Comparison of ENCODE assay signal across 8 cellular contexts in the genomic region with DNA sequence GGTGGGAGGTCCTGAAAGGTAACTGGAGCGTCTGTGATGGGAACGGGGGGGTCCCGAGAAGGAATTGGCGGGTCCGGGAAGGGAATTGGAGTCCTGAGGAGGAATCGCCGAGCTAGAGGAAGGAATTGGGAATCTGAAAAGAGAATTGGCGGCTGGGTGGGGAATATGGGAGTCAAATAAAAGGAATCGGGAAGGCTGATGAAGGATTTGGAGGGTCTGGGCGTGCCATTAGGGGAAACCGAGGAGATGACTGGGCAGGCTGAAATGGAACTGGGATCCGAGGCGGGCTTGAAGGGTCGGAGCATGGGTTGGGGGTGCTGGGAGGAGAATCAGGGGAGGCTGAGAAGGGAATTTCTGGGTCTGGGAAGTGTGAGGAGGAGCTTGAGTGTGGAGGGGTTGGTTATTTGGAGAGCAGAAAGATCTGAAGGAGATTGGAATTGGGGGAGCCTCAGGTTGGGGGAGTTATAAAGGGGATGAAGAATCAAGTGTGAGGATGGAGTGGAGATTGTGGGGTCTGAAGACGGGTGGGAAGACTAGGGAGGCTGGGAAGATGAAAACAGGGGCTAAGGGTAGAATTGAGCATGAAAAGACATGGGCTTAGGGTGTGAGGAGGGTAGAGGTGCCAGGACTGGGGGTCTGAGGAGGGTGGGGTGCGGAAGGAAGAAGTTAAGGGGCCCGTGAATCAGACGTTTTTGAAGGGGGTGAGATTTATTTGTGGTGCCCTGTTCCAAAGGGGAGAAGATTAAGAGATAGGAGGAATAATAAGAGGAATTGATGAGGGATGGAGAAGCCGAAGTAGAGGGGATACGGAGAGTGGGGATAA. TPM values are rescaled to one million over a fixed set of nuclear protein-coding genes. Genes with fewer than 3 reads are reported as not detected.
DNase-seq lines count a peak whose midpoint lies in the region; ATAC-seq and TF ChIP-seq lines count a peak whose summit lies in the region.

No MANE protein-coding gene starts in this region.

- peaks cover 56% of the 10 kb centered on the region for H4K20me1 ChIP-seq in BLaER1

- no peaks in the 10 kb centered on the region for H3K9me3 Mint-ChIP-seq in naive thymus-derived CD4-positive, alpha-beta T cell

- H3K4me1 Mint-ChIP-seq in naive thymus-derived CD4-positive, alpha-beta T cell = peaks cover 20 to 51% (median 33%) of the 10 kb centered on the region in 7 donors

- H3K36me3 ChIP-seq in BLaER1 = peaks cover 7% of the 10 kb centered on the region; the same call in 1 of the 2 replicates
- H3K36me3 ChIP-seq in MG63 = peaks cover 42% of the 10 kb centered on the region
- peaks cover 0 to 4% (median 0%) of the 10 kb centered on the region in 3 experiments for H3K36me3 ChIP-seq in naive thymus-derived CD4-positive, alpha-beta T cell (ENCODE audit: control insufficient read depth in 2 of 3, insufficient read depth in 3 of 3, low read length in 3 of 3)

- peaks cover 0 to 15% (median 0%) of the 10 kb centered on the region in 5 donors for H3K36me3 Mint-ChIP-seq in naive thymus-derived CD4-positive, alpha-beta T cell

- no peak for DNase-seq in MG63
- no peak for DNase-seq in choroid plexus epithelial cell (ENCODE audit: low read depth)
- DNase-seq in naive thymus-derived CD4-positive, alpha-beta T cell = no peak
- no peak for DNase-seq in COR-L47 (lab: John Stamatoyannopoulos, UW)
- no peak for DNase-seq in GM19238 (ENCODE audit: insufficient read length, low spot score)

- CTCF ChIA-PET in naive thymus-derived CD4-positive, alpha-beta T cell (lab: Charles Lee) = interaction anchor here (0.6 to 2.5 kb wide), 3 partner anchors 11 to 274 kb away, joined by 3 to 17 read pairs (median 3); a partner anchor contains a TSS

- H3K27me3 ChIP-seq in BLaER1 = no peaks in the 10 kb centered on the region
- no peaks in the 10 kb centered on the region for H3K27me3 ChIP-seq in MG63
- H3K27me3 ChIP-seq in naive thymus-derived CD4-positive, alpha-beta T cell (ENCODE audit: control insufficient read depth in 2 of 2, insufficient read depth in 2 of 2, low read length in 2 of 2) = peaks cover 0 to 17% of the 10 kb centered on the region in 2 donors

- TF ChIP-seq CTCF in choroid plexus epithelial cell (conservative IDR thresholded peaks at IDR 0.05; ENCODE audit: low read depth, low read length) = no peak

- H3K27ac ChIP-seq in BLaER1 = peak overlapping the region; percentile 85
- H3K27ac ChIP-seq in naive thymus-derived CD4-positive, alpha-beta T cell (ENCODE audit: low read depth, low read length) = peak overlapping the region; percentile 69

- H3K27me3 Mint-ChIP-seq in naive thymus-derived CD4-positive, alpha-beta T cell = peaks cover 0 to 36% (median 22%) of the 10 kb centered on the region in 5 donors

- H3K4me1 ChIP-seq in BLaER1 = peaks cover 49% of the 10 kb centered on the region
- H3K4me1 ChIP-seq in naive thymus-derived CD4-positive, alpha-beta T cell (ENCODE audit: control insufficient read depth in 2 of 2, insufficient read depth in 2 of 2, low read length in 2 of 2) = peaks cover 20 to 27% of the 10 kb centered on the region in 2 donors

- H3K9ac ChIP-seq in BLaER1 = peak overlapping the region; percentile 95

- H3K27ac Mint-ChIP-seq in naive thymus-derived CD4-positive, alpha-beta T cell = peak overlapping the region in 8 of 9 donors; percentile 11 to 86 (median 70)

- peak overlapping the region; percentile 98 for H3K4me2 ChIP-seq in BLaER1

- H3K9me3 ChIP-seq in BLaER1 (no peaks in the 10 kb centered on the region), MG63 (no peaks in the 10 kb centered on the region)
- H3K9me3 ChIP-seq in naive thymus-derived CD4-positive, alpha-beta T cell (ENCODE audit: control insufficient read depth in 2 of 3, low read length in 3 of 3) = no peaks in the 10 kb centered on the region

- no peak for ATAC-seq in naive thymus-derived CD4-positive, alpha-beta T cell
- no peak for ATAC-seq in HG03280 (IDR thresholded peaks at IDR 0.05; ENCODE audit: unreplicated experiment)
- ATAC-seq in GM18909 (IDR thresholded peaks at IDR 0.05; ENCODE audit: poor library complexity, unreplicated experiment) = no peak

- POLR2A ChIA-PET in naive thymus-derived CD4-positive, alpha-beta T cell (lab: Charles Lee) = interaction anchor here (0.6 to 2.8 kb wide), 8 partner anchors 8 to 283 kb away, joined by 3 to 18 read pairs (median 4); a partner anchor contains a TSS

- H3K4me3 Mint-ChIP-seq in naive thymus-derived CD4-positive, alpha-beta T cell = peak overlapping the region; percentile 74 to 99 (median 89)

- intact Hi-C loops in naive thymus-derived CD4-positive, alpha-beta T cell (cut with micrococcal nuclease) = loop anchor here (1.0 to 5.0 kb wide), 13 partner anchors 7 to 384 kb away; a partner anchor contains a TSS

- peak overlapping the region; percentile 95 for H3K4me3 ChIP-seq in BLaER1
- H3K4me3 ChIP-seq in MG63 = peak overlapping the region; percentile 99
- peak overlapping the region; percentile 98 for H3K4me3 ChIP-seq in choroid plexus epithelial cell (ENCODE audit: low read depth, low read length)
- H3K4me3 ChIP-seq in naive thymus-derived CD4-positive, alpha-beta T cell (ENCODE audit: low read length) = peak overlapping the region; percentile 85

RNA-seq across cellular contexts. Expression of a gene that starts 0.7 kb away (rescaled TPM):
- 476 and 621 TPM in 2 replicates for total RNA-seq in MG63 (2014; rRNA removed; shearing (Covaris generic); ENCODE audit: low replicate concordance)
- total RNA-seq in naive thymus-derived CD4-positive, alpha-beta T cell = 100 to 1,000 TPM in 2 of 5 experiments, 10 to 100 TPM in 3; 49.2 to 355 (median 54.4) TPM
- polyA plus RNA-seq in naive thymus-derived CD4-positive, alpha-beta T cell = 1 to 10 TPM; 2.8 to 3.9 TPM

RNA-seq across cellular contexts. Expression of a gene that starts 29.2 kb away (rescaled TPM):
- 252 and 669 TPM in 2 replicates for total RNA-seq in MG63 (2014; rRNA removed; shearing (Covaris generic); ENCODE audit: low replicate concordance)
- total RNA-seq in naive thymus-derived CD4-positive, alpha-beta T cell = 100 to 1,000 TPM; 294 to 405 (median 337) TPM
- 100 to 1,000 TPM; 424 to 437 TPM for polyA plus RNA-seq in naive thymus-derived CD4-positive, alpha-beta T cell

RNA-seq across cellular contexts. Expression of a gene that starts 30.4 kb away (rescaled TPM):
- 0.30 TPM in 1 of 2 replicates, not detected in the other for total RNA-seq in MG63 (2014; rRNA removed; shearing (Covaris generic); ENCODE audit: low replicate concordance)
- total RNA-seq in naive thymus-derived CD4-positive, alpha-beta T cell = 100 to 1,000 TPM; 200 to 287 (median 235) TPM
- 100 to 1,000 TPM in 1 of 2 donors, 10 to 100 TPM in 1; 79.0 to 120 TPM for polyA plus RNA-seq in naive thymus-derived CD4-positive, alpha-beta T cell

Comparison
In these comparisons a context has a peak if more than half of its experiments do, and no peak if none do; other contexts are left out.
1. RNA of a gene that starts 30.4 kb away (total RNA-seq): 200 to 287 TPM in naive thymus-derived CD4-positive, alpha-beta T cell; 0.30 TPM in MG63; every median in the first group is over 100 times any median in the second.
2. Peak in every context shown above with its lines, with median percentiles within 50 percentile points of each other: H3K4me3 ChIP-seq.